In the genomic region with DNA sequence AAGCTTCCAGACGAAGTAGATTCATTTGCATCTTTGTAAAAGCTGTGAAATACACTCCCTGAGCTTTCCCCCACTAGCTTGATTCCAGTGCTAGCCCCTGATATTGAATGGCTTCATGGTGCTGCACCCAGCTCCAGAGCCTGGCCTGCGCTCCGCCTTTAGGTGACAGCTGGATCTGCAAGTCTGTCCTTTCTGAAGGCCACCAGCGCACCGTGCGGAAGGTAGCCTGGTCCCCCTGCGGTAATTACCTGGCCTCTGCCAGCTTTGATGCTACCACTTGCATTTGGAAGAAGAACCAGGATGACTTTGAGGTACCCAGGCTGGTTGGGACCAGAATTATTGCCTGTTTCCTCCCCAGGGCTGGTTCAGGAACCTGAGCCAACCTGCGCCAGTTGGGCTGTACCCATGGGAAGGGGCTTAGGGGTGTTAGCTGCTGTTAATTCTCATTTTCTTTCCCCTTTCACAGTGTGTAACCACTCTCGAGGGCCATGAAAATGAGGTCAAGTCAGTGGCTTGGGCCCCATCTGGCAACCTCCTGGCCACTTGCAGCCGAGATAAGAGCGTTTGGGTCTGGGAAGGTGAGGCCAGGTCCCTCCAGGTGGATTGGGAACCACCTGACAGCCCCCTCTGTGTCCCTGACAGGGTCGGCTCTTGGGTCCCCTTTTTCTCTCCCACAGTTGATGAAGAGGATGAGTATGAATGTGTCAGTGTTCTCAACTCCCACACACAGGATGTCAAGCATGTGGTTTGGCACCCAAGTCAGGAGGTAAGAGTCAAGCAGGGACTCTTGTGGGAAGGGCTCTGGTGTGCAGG, we compare ENCODE assay signal across 8 cellular contexts. TPM values are rescaled to one million over a fixed set of nuclear protein-coding genes. Genes with fewer than 3 reads are reported as not detected.
DNase-seq lines count a peak whose midpoint lies in the region; ATAC-seq and TF ChIP-seq lines count a peak whose summit lies in the region.

No MANE protein-coding gene starts in this region.

- H3F3A ChIP-seq in DOHH2 (ENCODE audit: control insufficient read depth, insufficient read depth): 0 out of 2 replicates have a peak, but pooled peaks cover 7% of the 10 kb centered on the region

- H3K27ac ChIP-seq in DOHH2 (ENCODE audit: low read depth, low read length): no peak overlapping the region; the same call in 1 of the 2 replicates
- H3K27ac ChIP-seq in upper lobe of right lung: no peak overlapping the region

- no peaks in the 10 kb centered on the region for H3K9me3 ChIP-seq in DOHH2 (ENCODE audit: control insufficient read depth, insufficient read depth, low read length)
- no peaks in the 10 kb centered on the region for H3K9me3 ChIP-seq in upper lobe of right lung

- H3K36me3 ChIP-seq in DOHH2 (ENCODE audit: control insufficient read depth, low read length): peaks cover 67% of the 10 kb centered on the region
- H3K36me3 ChIP-seq in upper lobe of right lung: peaks cover 71% of the 10 kb centered on the region

- H3K4me3 Mint-ChIP-seq in central memory CD8-positive, alpha-beta T cell: peak overlapping the region; percentile 96

- H3K9me3 Mint-ChIP-seq in central memory CD8-positive, alpha-beta T cell: no peaks in the 10 kb centered on the region

- H3K4me1 ChIP-seq in DOHH2 (ENCODE audit: control insufficient read depth, low read length): peaks cover 23% of the 10 kb centered on the region
- H3K4me1 ChIP-seq in upper lobe of right lung: peaks cover 24% of the 10 kb centered on the region

- intact Hi-C loops in upper lobe of right lung (cut with DNase I): no loop called here

- peak overlapping the region; percentile 65 for H3K27ac Mint-ChIP-seq in central memory CD8-positive, alpha-beta T cell (ENCODE audit: low read depth)

- H3K27me3 ChIP-seq in DOHH2 (ENCODE audit: control insufficient read depth, low read length) (no peaks in the 10 kb centered on the region), upper lobe of right lung (no peaks in the 10 kb centered on the region)

- H3K4me3 ChIP-seq in DOHH2 (ENCODE audit: low read length): peak overlapping the region; percentile 95
- peak overlapping the region; percentile 93 for H3K4me3 ChIP-seq in upper lobe of right lung

- ATAC-seq in central memory CD8-positive, alpha-beta T cell (replicated peaks; ENCODE audit: extremely low read depth, poor library complexity, severe bottlenecking): no peak
- ATAC-seq in upper lobe of right lung: no peak
- ATAC-seq in HG03571 (IDR thresholded peaks at IDR 0.05; ENCODE audit: unreplicated experiment): no peak
- no peak for ATAC-seq in GM18868 (IDR thresholded peaks at IDR 0.05; ENCODE audit: unreplicated experiment)

- TF ChIP-seq EP300 in Ishikawa (IDR thresholded peaks at IDR 0.05; ENCODE audit: borderline replicate concordance): no peak

- H3K27me3 Mint-ChIP-seq in central memory CD8-positive, alpha-beta T cell: no peaks in the 10 kb centered on the region

- TF ChIP-seq RAD21 in Ishikawa (IDR thresholded peaks at IDR 0.05; ENCODE audit: low read depth): peak; percentile 52

- H3K36me3 Mint-ChIP-seq in central memory CD8-positive, alpha-beta T cell (ENCODE audit: insufficient read depth): peaks cover 49% of the 10 kb centered on the region

- H3K4me2 ChIP-seq in DOHH2 (ENCODE audit: low read length): peak overlapping the region; percentile 61

- H4K20me1 ChIP-seq in DOHH2 (ENCODE audit: control insufficient read depth, insufficient read depth, low read depth, low read length): peaks cover 7% of the 10 kb centered on the region

- DNase-seq in T-helper 22 cell (ENCODE audit: low read depth): peak; percentile 9
- DNase-seq in central memory CD8-positive, alpha-beta T cell (ENCODE audit: low spot score in 2 of 2): no peak
- peak; percentile 44 for DNase-seq in myocyte (ENCODE audit: low read depth)
- no peak for DNase-seq in upper lobe of right lung

- H3K79me2 ChIP-seq in DOHH2 (ENCODE audit: control insufficient read depth, low read length): peaks cover 59% of the 10 kb centered on the region

- H3K9me2 ChIP-seq in DOHH2 (replicated peaks; ENCODE audit: control insufficient read depth, low read length): no peaks in the 10 kb centered on the region

- H3K4me1 Mint-ChIP-seq in central memory CD8-positive, alpha-beta T cell: peaks cover 41% of the 10 kb centered on the region

- TF ChIP-seq CTCF in DOHH2 (IDR thresholded peaks at IDR 0.05; ENCODE audit: low read depth, low read length, poor library complexity, severe bottlenecking) (peak; percentile 47), upper lobe of right lung (IDR thresholded peaks at IDR 0.05) (peak; percentile 32)

TF ChIP-seq in Ishikawa, 13 proteins besides CTCF, POLR2A, EP300 and RAD21:
- no peak for TF ChIP-seq FOXM1 (IDR thresholded peaks at IDR 0.05; ENCODE audit: borderline replicate concordance, low read depth)

RNA-seq across cellular contexts. Expression of gene CIAO1, which starts 1.3 kb away (rescaled TPM):
- 101 and 125 TPM in 2 replicates for total RNA-seq in myocyte
- 66.6 TPM for polyA plus RNA-seq in myocyte (2012)
- 61.7 TPM for total RNA-seq in upper lobe of right lung

RNA-seq across cellular contexts. Expression of gene TMEM127, which starts 1.6 kb away (rescaled TPM):
- total RNA-seq in myocyte (38.9 and 45.2 TPM in 2 replicates), upper lobe of right lung (67.3 TPM)
- 58.4 TPM for polyA plus RNA-seq in myocyte (2012)

RNA-seq across cellular contexts. Expression of gene SNRNP200, which starts 38.0 kb away (rescaled TPM):
- 37.6 and 38.0 TPM in 2 replicates for total RNA-seq in myocyte
- polyA plus RNA-seq in myocyte (2012): 88.1 TPM
- 91.2 TPM for total RNA-seq in upper lobe of right lung

RNA-seq across cellular contexts. Expression of gene ITPRIPL1, which starts 57.8 kb away (rescaled TPM):
- total RNA-seq in myocyte (0.29 TPM in 1 of 2 replicates, not detected in the other), upper lobe of right lung (1.3 TPM)
- not detected for polyA plus RNA-seq in myocyte (2012)

RNA-seq across cellular contexts. Expression of gene STARD7, which starts 58.7 kb away (rescaled TPM):
- 178 and 248 TPM in 2 replicates for total RNA-seq in myocyte
- 73.1 TPM for polyA plus RNA-seq in myocyte (2012)
- total RNA-seq in upper lobe of right lung: 156 TPM

Comparison
In these comparisons a context has a peak if more than half of its experiments do, and no peak if none do; other contexts are left out.
1. DNase-seq: peak in T-helper 22 cell (single experiment) and myocyte (single experiment); none in central memory CD8-positive, alpha-beta T cell (0 of 2) and upper lobe of right lung (single experiment).